Comparison of ENCODE assay signal across 23 cellular contexts in genomic region chr22:47439643-47440265, GRCh38.
"Had no signal": no experiment of that assay in that cellular context is flagged by ENCODE, and none has a peak within 500 bp of the region (broad histone marks: within the 10 kb centered on the region; RNA-seq: fewer than 3 reads in every experiment).

No MANE protein-coding gene starts in this region.

- H3K4me3 Mint-ChIP-seq: IgD-negative memory B cell had no signal

- H3K4me3 ChIP-seq: K562 had no signal

- ATAC-seq: K562, Panc1, PC-3, SK-N-SH treated with all-trans-retinoic acid at 6 μM for 48 hours had no signal

- H3K36me3 Mint-ChIP-seq: IgD-negative memory B cell had no signal

- H3K27me3 Mint-ChIP-seq: IgD-negative memory B cell had no signal

- H3K27ac ChIP-seq: KMS-11, RWPE1 had no signal

- DNase-seq: Kasumi-1; MM.1S; NCI-H1092 treated with DMSO at 0.1 percent for 48 hours; NCI-H1436; NCI-H187; NCI-H2029; NCI-H2081 treated with DMSO at 0.1 percent for 48 hours; NCI-H2171; NCI-H226; NCI-H446; NCI-H510A; NCI-H524 treated with DMSO at 0.1 percent for 48 hours; NCI-H69; NCI-H774; NK-92 treated with Interleukin-12 subunit alpha and Interleukin-12 subunit beta, amount 100 ng/mL, for 24 hours; PC-3; SHP77 had no signal

- H3K27ac Mint-ChIP-seq: IgD-negative memory B cell had no signal

- H3K4me1 Mint-ChIP-seq: IgD-negative memory B cell had no signal
